ENCODE assay signal across 8 cellular contexts in genomic region chr4:88007304-88008132, GRCh38. TPM values are rescaled to one million over a fixed set of nuclear protein-coding genes. Genes with fewer than 3 reads are reported as not detected.
DNase-seq lines count a peak whose midpoint lies in the region; ATAC-seq and TF ChIP-seq lines count a peak whose summit lies in the region.

Gene PKD2 (plus strand): TSS chr4:88007635. CDS start chr4:88007734, 99 bp downstream.

- peak within 1 kb of the TSS; percentile 63 for H3K27ac Mint-ChIP-seq in activated CD8-positive, alpha-beta T cell treated with anti-CD3 and anti-CD28 coated beads for 36 hours

- POLR2A ChIA-PET in activated CD8-positive, alpha-beta T cell treated with anti-CD3 and anti-CD28 coated beads for 36 hours (lab: Charles Lee) = no interaction called here

- intact Hi-C loops in activated CD8-positive, alpha-beta T cell treated with anti-CD3 and anti-CD28 coated beads for 36 hours (cut with micrococcal nuclease) = no loop called here

- peaks cover 15% of the 10 kb centered on the region for H3K27me3 Mint-ChIP-seq in activated CD8-positive, alpha-beta T cell treated with anti-CD3 and anti-CD28 coated beads for 36 hours

- peak; percentile 81 for DNase-seq in AG10803 (ENCODE audit: low read depth)
- peak; percentile 83 for DNase-seq in NCI-H69 (lab: John Stamatoyannopoulos, UW)
- DNase-seq in activated CD8-positive, alpha-beta T cell treated with anti-CD3 and anti-CD28 coated beads for 36 hours = peak; percentile 76
- peak; percentile 48 for DNase-seq in effector CD4-positive, alpha-beta T cell
- DNase-seq in lung microvascular endothelial cell (ENCODE audit: low read depth in 2 of 2) = peak; percentile 65 to 77
- DNase-seq in stimulated activated CD4-positive, alpha-beta T cell treated with anti-CD3 and anti-CD28 coated beads, TNF-alpha, amount 100 ng/mL, for 48 hours (ENCODE audit: low read depth in 3 of 3) = peak; percentile 53 to 77 (median 65)

- no peaks in the 10 kb centered on the region for H3K9me3 Mint-ChIP-seq in activated CD8-positive, alpha-beta T cell treated with anti-CD3 and anti-CD28 coated beads for 36 hours

- peak within 1 kb of the TSS; percentile 84 for H3K4me3 Mint-ChIP-seq in activated CD8-positive, alpha-beta T cell treated with anti-CD3 and anti-CD28 coated beads for 36 hours

- peak within 1 kb of the TSS; percentile 78 for H3K4me3 ChIP-seq in AG10803 (ENCODE audit: low read length)

- TF ChIP-seq CTCF in AG10803 (conservative IDR thresholded peaks at IDR 0.05; ENCODE audit: low read length) = no peak
- TF ChIP-seq CTCF in activated CD8-positive, alpha-beta T cell treated with anti-CD3 and anti-CD28 coated beads for 36 hours (IDR thresholded peaks at IDR 0.05) = no peak

- peak; percentile 51 for ATAC-seq in GM18870 (IDR thresholded peaks at IDR 0.05; ENCODE audit: unreplicated experiment)
- peak; percentile 86 for ATAC-seq in HG03103 (IDR thresholded peaks at IDR 0.05; ENCODE audit: low read depth, unreplicated experiment)
- ATAC-seq in activated CD8-positive, alpha-beta T cell treated with anti-CD3 and anti-CD28 coated beads for 36 hours = peak; percentile 91

- CTCF ChIA-PET in activated CD8-positive, alpha-beta T cell treated with anti-CD3 and anti-CD28 coated beads for 36 hours (lab: Charles Lee) = no interaction called here

- peaks cover 19% of the 10 kb centered on the region for H3K4me1 Mint-ChIP-seq in activated CD8-positive, alpha-beta T cell treated with anti-CD3 and anti-CD28 coated beads for 36 hours (ENCODE audit: low read depth)

- no peaks in the 10 kb centered on the region for H3K36me3 Mint-ChIP-seq in activated CD8-positive, alpha-beta T cell treated with anti-CD3 and anti-CD28 coated beads for 36 hours (ENCODE audit: low read depth)

RNA-seq across cellular contexts. Expression of gene PKD2, which starts in this region (rescaled TPM):
- total RNA-seq in activated CD8-positive, alpha-beta T cell treated with anti-CD3 and anti-CD28 coated beads for 36 hours = 1 to 10 TPM; 2.3 to 2.8 TPM
- total RNA-seq in lung microvascular endothelial cell = 14.9 and 22.7 TPM in 2 replicates

Comparison
In these comparisons a context has a peak if more than half of its experiments do, and no peak if none do; other contexts are left out.
1. Peak in every context shown above with its lines: DNase-seq, ATAC-seq and H3K4me3 ChIP-seq.